In genomic region chr17:40093580-40094201, GRCh38 we compare ENCODE assay signal across 7 cellular contexts. TPM values are rescaled to one million over a fixed set of nuclear protein-coding genes. Genes with fewer than 3 reads are reported as not detected.
A peak's percentile ranks its signal among the peaks of the same experiment; 100 is the strongest.
DNase-seq lines count a peak whose midpoint lies in the region; ATAC-seq and TF ChIP-seq lines count a peak whose summit lies in the region.
"Had no signal": no experiment of that assay in that cellular context is flagged by ENCODE, and none has a peak within 500 bp of the region (broad histone marks: within the 10 kb centered on the region; RNA-seq: fewer than 3 reads in every experiment).

No MANE protein-coding gene starts in this region.

- no peaks in the 10 kb centered on the region for H3K27me3 Mint-ChIP-seq in activated T-cell treated with anti-CD3 and anti-CD28 coated beads, Interleukin-2, amount 50 U/mL, for 24 hours
- H3K27me3 Mint-ChIP-seq in activated T-cell treated with anti-CD3 and anti-CD28 coated beads, Interleukin-2, amount 50 U/mL, for 4 hours (ENCODE audit: low read depth), result no peaks in the 10 kb centered on the region
- H3K27me3 Mint-ChIP-seq in type B pancreatic cell, result peaks cover 2% of the 10 kb centered on the region

- no peak for ATAC-seq in activated T-cell treated with anti-CD3 and anti-CD28 coated beads, Interleukin-2, amount 50 U/mL, for 4 hours
- ATAC-seq in SK-N-SH treated with all-trans-retinoic acid at 6 μM for 48 hours (no peak), HG03460 (IDR thresholded peaks at IDR 0.05; ENCODE audit: unreplicated experiment) (no peak)

- no peak for TF ChIP-seq CTCF in type B pancreatic cell (conservative IDR thresholded peaks at IDR 0.05)

- H3K36me3 Mint-ChIP-seq in activated T-cell treated with anti-CD3 and anti-CD28 coated beads, Interleukin-2, amount 50 U/mL, for 24 hours (ENCODE audit: low read depth), result peaks cover 75% of the 10 kb centered on the region
- H3K36me3 Mint-ChIP-seq in activated T-cell treated with anti-CD3 and anti-CD28 coated beads, Interleukin-2, amount 50 U/mL, for 4 hours (ENCODE audit: insufficient read depth), result peaks cover 31% of the 10 kb centered on the region
- peaks cover 10% of the 10 kb centered on the region for H3K36me3 Mint-ChIP-seq in type B pancreatic cell

- peaks cover 49% of the 10 kb centered on the region for H3K4me1 Mint-ChIP-seq in activated T-cell treated with anti-CD3 and anti-CD28 coated beads, Interleukin-2, amount 50 U/mL, for 24 hours (ENCODE audit: low read depth)
- H3K4me1 Mint-ChIP-seq in activated T-cell treated with anti-CD3 and anti-CD28 coated beads, Interleukin-2, amount 50 U/mL, for 4 hours (ENCODE audit: low read depth), result peaks cover 50% of the 10 kb centered on the region
- peaks cover 22% of the 10 kb centered on the region for H3K4me1 Mint-ChIP-seq in type B pancreatic cell (ENCODE audit: unreplicated experiment)

- peak overlapping the region; percentile 63 for H3K27ac Mint-ChIP-seq in activated T-cell treated with anti-CD3 and anti-CD28 coated beads, Interleukin-2, amount 50 U/mL, for 24 hours
- H3K27ac Mint-ChIP-seq in type B pancreatic cell, result peak overlapping the region; percentile 41

- no peaks in the 10 kb centered on the region for H3K9me3 Mint-ChIP-seq in activated T-cell treated with anti-CD3 and anti-CD28 coated beads, Interleukin-2, amount 50 U/mL, for 24 hours
- no peaks in the 10 kb centered on the region for H3K9me3 Mint-ChIP-seq in activated T-cell treated with anti-CD3 and anti-CD28 coated beads, Interleukin-2, amount 50 U/mL, for 4 hours
- no peaks in the 10 kb centered on the region for H3K9me3 Mint-ChIP-seq in type B pancreatic cell

- no peak for DNase-seq in activated T-cell treated with anti-CD3 and anti-CD28 coated beads, Interleukin-2, amount 50 U/mL, for 24 hours
- DNase-seq in activated T-cell treated with anti-CD3 and anti-CD28 coated beads, Interleukin-2, amount 50 U/mL, for 4 hours, result no peak
- DNase-seq in kidney glomerular epithelial cell (lab: John Stamatoyannopoulos, UW) (peak; percentile 32), type B pancreatic cell (ENCODE audit: extremely low spot score, unreplicated experiment) (no peak)
- DNase-seq: activated CD4-positive, alpha-beta T cell treated with anti-CD3 and anti-CD28 coated beads, Interleukin-2, amount 50 U/mL, for 4 hours had no signal

- H3K4me3 Mint-ChIP-seq in activated T-cell treated with anti-CD3 and anti-CD28 coated beads, Interleukin-2, amount 50 U/mL, for 24 hours, result no peak overlapping the region
- H3K4me3 Mint-ChIP-seq in activated T-cell treated with anti-CD3 and anti-CD28 coated beads, Interleukin-2, amount 50 U/mL, for 4 hours, result no peak overlapping the region
- H3K4me3 Mint-ChIP-seq in type B pancreatic cell, result no peak overlapping the region

TF ChIP-seq in SK-N-SH treated with all-trans-retinoic acid at 6 μM for 48 hours, 23 proteins besides CTCF, POLR2A, EP300 and RAD21:
- no peak for TF ChIP-seq OSR1 (CRISPR knock-in tag; IDR thresholded peaks at IDR 0.05)
- no peak for TF ChIP-seq PPARA (CRISPR knock-in tag; IDR thresholded peaks at IDR 0.05; ENCODE audit: borderline replicate concordance)
- no peak for TF ChIP-seq ZC3H10 (CRISPR knock-in tag; IDR thresholded peaks at IDR 0.05)
- no peak for TF ChIP-seq ZFP30 (CRISPR knock-in tag; IDR thresholded peaks at IDR 0.05)
- TF ChIP-seq CSRNP3 (CRISPR knock-in tag; IDR thresholded peaks at IDR 0.05), result no peak
- no peak for TF ChIP-seq ZNF70 (CRISPR knock-in tag; IDR thresholded peaks at IDR 0.05)
- TF ChIP-seq SNAI2 (CRISPR knock-in tag; IDR thresholded peaks at IDR 0.05), result no peak
- no peak for TF ChIP-seq BACH2 (CRISPR knock-in tag; IDR thresholded peaks at IDR 0.05; ENCODE audit: borderline replicate concordance)
- TF ChIP-seq ZNF8 (CRISPR knock-in tag; IDR thresholded peaks at IDR 0.05), result no peak
- TF ChIP-seq RARB (CRISPR knock-in tag; IDR thresholded peaks at IDR 0.05), result no peak
- no peak for TF ChIP-seq POU6F1 (CRISPR knock-in tag; IDR thresholded peaks at IDR 0.05; ENCODE audit: borderline replicate concordance, low read depth)
- TF ChIP-seq CREB5 (CRISPR knock-in tag; IDR thresholded peaks at IDR 0.05; ENCODE audit: low read depth), result no peak
- TF ChIP-seq GLIS3 (CRISPR knock-in tag; IDR thresholded peaks at IDR 0.05), result no peak
- TF ChIP-seq PATZ1 (CRISPR knock-in tag; IDR thresholded peaks at IDR 0.05; ENCODE audit: borderline replicate concordance), result no peak
- TF ChIP-seq TCF4 (CRISPR knock-in tag; IDR thresholded peaks at IDR 0.05; ENCODE audit: borderline replicate concordance), result no peak
- TF ChIP-seq ZFP3 (CRISPR knock-in tag; IDR thresholded peaks at IDR 0.05), result no peak
- TF ChIP-seq ARNTL (CRISPR knock-in tag; IDR thresholded peaks at IDR 0.05; ENCODE audit: borderline replicate concordance, low read depth), result no peak
- TF ChIP-seq TOX (CRISPR knock-in tag; IDR thresholded peaks at IDR 0.05; ENCODE audit: borderline replicate concordance), result no peak

RNA-seq across cellular contexts. Expression of gene NR1D1, which starts 6.7 kb away (rescaled TPM):
- 10 to 100 TPM; 12.6 to 16.0 (median 13.7) TPM for total RNA-seq in activated T-cell treated with anti-CD3 and anti-CD28 coated beads, Interleukin-2, amount 50 U/mL, for 4 hours
- 5.7 and 9.5 TPM in 2 replicates for total RNA-seq in type B pancreatic cell (ENCODE audit: low replicate concordance)

RNA-seq across cellular contexts. Expression of gene MSL1, which starts 28.1 kb away (rescaled TPM):
- 10 to 100 TPM; 63.3 to 68.5 (median 64.1) TPM for total RNA-seq in activated T-cell treated with anti-CD3 and anti-CD28 coated beads, Interleukin-2, amount 50 U/mL, for 4 hours
- total RNA-seq in type B pancreatic cell (ENCODE audit: low replicate concordance), result 86.3 and 128 TPM in 2 replicates

RNA-seq across cellular contexts. Expression of gene THRA, which starts 30.9 kb away (rescaled TPM):
- 10 to 100 TPM in 2 of 3 donors, 1 to 10 TPM in 1; 6.6 to 12.4 (median 10.3) TPM for total RNA-seq in activated T-cell treated with anti-CD3 and anti-CD28 coated beads, Interleukin-2, amount 50 U/mL, for 4 hours
- total RNA-seq in type B pancreatic cell (ENCODE audit: low replicate concordance), result 18.3 and 37.0 TPM in 2 replicates

RNA-seq across cellular contexts. Expression of gene MED24, which starts 39.5 kb away (rescaled TPM):
- total RNA-seq in activated T-cell treated with anti-CD3 and anti-CD28 coated beads, Interleukin-2, amount 50 U/mL, for 4 hours, result 100 to 1,000 TPM; 133 to 140 (median 134) TPM
- total RNA-seq in type B pancreatic cell (ENCODE audit: low replicate concordance), result 93.2 and 123 TPM in 2 replicates

RNA-seq across cellular contexts. Expression of gene CASC3, which starts 46.6 kb away (rescaled TPM):
- total RNA-seq in activated T-cell treated with anti-CD3 and anti-CD28 coated beads, Interleukin-2, amount 50 U/mL, for 4 hours, result 100 to 1,000 TPM; 100 to 108 (median 103) TPM
- 63.0 and 101 TPM in 2 replicates for total RNA-seq in type B pancreatic cell (ENCODE audit: low replicate concordance)
